In the genomic region with DNA sequence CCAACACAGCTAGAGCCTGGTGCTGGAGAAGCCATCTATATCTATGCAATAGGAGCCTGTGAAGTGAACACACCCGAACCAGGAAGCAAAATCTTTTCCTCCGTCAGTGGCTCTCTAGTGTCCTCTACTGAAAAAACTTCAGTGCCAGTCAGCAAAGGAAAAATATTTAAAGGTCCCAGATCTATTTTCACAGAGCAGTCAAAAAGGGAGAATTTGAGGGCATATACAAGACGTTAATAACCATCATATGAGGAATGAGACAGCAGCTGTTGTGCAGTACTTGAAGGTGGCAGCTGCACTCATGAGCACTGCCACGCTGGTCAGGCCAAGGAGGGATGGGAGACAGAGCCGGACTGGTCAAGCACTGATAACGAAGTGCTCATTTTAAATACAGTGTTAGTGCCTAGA, we compare ENCODE assay signal across 9 cellular contexts. TPM values are rescaled to one million over a fixed set of nuclear protein-coding genes. Genes with fewer than 3 reads are reported as not detected.
DNase-seq lines count a peak whose midpoint lies in the region; ATAC-seq and TF ChIP-seq lines count a peak whose summit lies in the region.
"Had no signal": no experiment of that assay in that cellular context is flagged by ENCODE, and none has a peak within 500 bp of the region (broad histone marks: within the 10 kb centered on the region; RNA-seq: fewer than 3 reads in every experiment).

No MANE protein-coding gene starts in this region.

- peak overlapping the region; percentile 57 for H3K27ac Mint-ChIP-seq in activated CD4-positive, alpha-beta T cell treated with anti-CD3 and anti-CD28 coated beads, Interleukin-2, amount 10 ng/mL, durations not matched to agents 7 days and 5 days

- H3K27ac ChIP-seq in OCI-LY1 (ENCODE audit: low read depth, low read length, poor library complexity, severe bottlenecking): no peak overlapping the region
- no peak overlapping the region for H3K27ac ChIP-seq in osteoblast (ENCODE audit: low read depth, low read length)
- H3K27ac ChIP-seq: gastrocnemius medialis had no signal

- TF ChIP-seq CTCF in OCI-LY1 (IDR thresholded peaks at IDR 0.05; ENCODE audit: low read length) (peak; percentile 26; the same call in 1 of the 2 replicates), osteoblast (IDR thresholded peaks at IDR 0.05; ENCODE audit: extremely low read depth, low read depth, low read length) (peak; percentile 26)

- CTCF ChIA-PET in activated CD4-positive, alpha-beta T cell treated with anti-CD3 and anti-CD28 coated beads, Interleukin-2, amount 10 ng/mL, durations not matched to agents 7 days and 5 days (lab: Charles Lee): interaction anchor here (0.7 to 2.8 kb wide), 5 partner anchors 9 to 142 kb away, joined by 3 to 14 read pairs (median 5); a partner anchor contains a TSS

- H3K9me3 Mint-ChIP-seq in activated CD4-positive, alpha-beta T cell treated with anti-CD3 and anti-CD28 coated beads, Interleukin-2, amount 10 ng/mL, durations not matched to agents 7 days and 5 days: peaks cover 7% of the 10 kb centered on the region

- peaks cover 60% of the 10 kb centered on the region for H3K4me1 Mint-ChIP-seq in activated CD4-positive, alpha-beta T cell treated with anti-CD3 and anti-CD28 coated beads, Interleukin-2, amount 10 ng/mL, durations not matched to agents 7 days and 5 days

- no peaks in the 10 kb centered on the region for H3K4me1 ChIP-seq in OCI-LY1 (ENCODE audit: insufficient read depth, low read length, severe bottlenecking)
- H3K4me1 ChIP-seq in osteoblast (ENCODE audit: insufficient read depth, low read length): no peaks in the 10 kb centered on the region
- H3K4me1 ChIP-seq: gastrocnemius medialis had no signal

- H2AFZ ChIP-seq in OCI-LY1 (ENCODE audit: low read length) (no peak overlapping the region), osteoblast (ENCODE audit: low read length) (no peak overlapping the region)

- peak overlapping the region; percentile 10 for H3K4me3 Mint-ChIP-seq in activated CD4-positive, alpha-beta T cell treated with anti-CD3 and anti-CD28 coated beads, Interleukin-2, amount 10 ng/mL, durations not matched to agents 7 days and 5 days

- H3K79me2 ChIP-seq in OCI-LY1 (ENCODE audit: insufficient read depth, low read length) (peaks cover 81% of the 10 kb centered on the region), osteoblast (ENCODE audit: insufficient read depth, low read length) (peaks cover 6% of the 10 kb centered on the region)

- H3F3A ChIP-seq in OCI-LY1 (ENCODE audit: insufficient read depth, low read length): no peaks in the 10 kb centered on the region

- peak; percentile 20 for DNase-seq in activated CD4-positive, alpha-beta T cell treated with anti-CD3 and anti-CD28 coated beads, Interleukin-2, amount 10 ng/mL, durations not matched to agents 7 days and 5 days
- no peak for DNase-seq in activated CD4-positive, alpha-beta T cell treated with anti-CD3 and anti-CD28 coated beads for 48 hours
- peak; percentile 72 for DNase-seq in dermis blood vessel endothelial cell
- no peak for DNase-seq in osteoblast (ENCODE audit: insufficient read length, low spot score, missing footprints)
- DNase-seq in NCI-H1417 treated with DMSO at 0.1 percent for 48 hours (lab: John Stamatoyannopoulos, UW): no peak
- DNase-seq: gastrocnemius medialis had no signal

- H3K4me2 ChIP-seq in OCI-LY1 (ENCODE audit: low read length) (no peak overlapping the region), osteoblast (ENCODE audit: insufficient read depth, low read length) (no peak overlapping the region)

- H3K36me3 Mint-ChIP-seq in activated CD4-positive, alpha-beta T cell treated with anti-CD3 and anti-CD28 coated beads, Interleukin-2, amount 10 ng/mL, durations not matched to agents 7 days and 5 days (ENCODE audit: low read depth): peaks cover 50% of the 10 kb centered on the region

- POLR2A ChIA-PET in activated CD4-positive, alpha-beta T cell treated with anti-CD3 and anti-CD28 coated beads, Interleukin-2, amount 10 ng/mL, durations not matched to agents 7 days and 5 days (lab: Charles Lee): interaction anchor here (0.6 kb wide), 1 partner anchor 38 kb away, joined by 4 read pairs; no protein-coding TSS in a partner anchor

- H4K20me1 ChIP-seq in OCI-LY1 (ENCODE audit: insufficient read depth, low read length) (no peaks in the 10 kb centered on the region), osteoblast (ENCODE audit: insufficient read depth, low read length) (peaks cover 2% of the 10 kb centered on the region)

- no peaks in the 10 kb centered on the region for H3K27me3 Mint-ChIP-seq in activated CD4-positive, alpha-beta T cell treated with anti-CD3 and anti-CD28 coated beads, Interleukin-2, amount 10 ng/mL, durations not matched to agents 7 days and 5 days

- no peak for ATAC-seq in HG03095 (IDR thresholded peaks at IDR 0.05; ENCODE audit: unreplicated experiment)
- no peak for ATAC-seq in HG02852 (IDR thresholded peaks at IDR 0.05; ENCODE audit: unreplicated experiment)
- ATAC-seq: gastrocnemius medialis had no signal

- H3K9ac ChIP-seq in OCI-LY1 (ENCODE audit: low read length): no peak overlapping the region

- H3K9me2 ChIP-seq in OCI-LY1 (ENCODE audit: low read depth, low read length): no peaks in the 10 kb centered on the region

- H3K36me3 ChIP-seq in OCI-LY1 (ENCODE audit: insufficient read depth, low read length): peaks cover 37% of the 10 kb centered on the region
- no peaks in the 10 kb centered on the region for H3K36me3 ChIP-seq in osteoblast (ENCODE audit: insufficient read depth, low read length)
- H3K36me3 ChIP-seq: gastrocnemius medialis had no signal

- H3K27me3 ChIP-seq in OCI-LY1 (ENCODE audit: insufficient read depth, low read length) (no peaks in the 10 kb centered on the region), osteoblast (ENCODE audit: insufficient read depth, low read length) (no peaks in the 10 kb centered on the region)
- H3K27me3 ChIP-seq: gastrocnemius medialis had no signal

- no peaks in the 10 kb centered on the region for H3K9me3 ChIP-seq in OCI-LY1 (ENCODE audit: low read length)
- H3K9me3 ChIP-seq in osteoblast (ENCODE audit: low read depth, low read length): no peaks in the 10 kb centered on the region
- H3K9me3 ChIP-seq: gastrocnemius medialis had no signal

- H3K4me3 ChIP-seq in OCI-LY1 (ENCODE audit: low read depth, low read length, poor library complexity, severe bottlenecking) (no peak overlapping the region), osteoblast (ENCODE audit: insufficient read depth, low read length) (no peak overlapping the region)
- H3K4me3 ChIP-seq: gastrocnemius medialis had no signal

RNA-seq across cellular contexts. Expression of a gene that starts 14.4 kb away (rescaled TPM):
- total RNA-seq in activated CD4-positive, alpha-beta T cell treated with anti-CD3 and anti-CD28 coated beads, Interleukin-2, amount 10 ng/mL, durations not matched to agents 7 days and 5 days: 100 to 1,000 TPM; 132 to 141 TPM
- 69.4 and 163 TPM in 2 replicates for total RNA-seq in dermis blood vessel endothelial cell
- total RNA-seq in osteoblast: 22.8 and 36.5 TPM in 2 replicates

Comparison
In these comparisons a context has a peak if more than half of its experiments do, and no peak if none do; other contexts are left out.
1. DNase-seq: peak in activated CD4-positive, alpha-beta T cell treated with anti-CD3 and anti-CD28 coated beads, Interleukin-2, amount 10 ng/mL, durations not matched to agents 7 days and 5 days (single experiment) and dermis blood vessel endothelial cell (single experiment); none in activated CD4-positive, alpha-beta T cell treated with anti-CD3 and anti-CD28 coated beads for 48 hours (single experiment), osteoblast (single experiment) and NCI-H1417 treated with DMSO at 0.1 percent for 48 hours (single experiment).